ENCODE assay signal across 15 cellular contexts in the genomic region with DNA sequence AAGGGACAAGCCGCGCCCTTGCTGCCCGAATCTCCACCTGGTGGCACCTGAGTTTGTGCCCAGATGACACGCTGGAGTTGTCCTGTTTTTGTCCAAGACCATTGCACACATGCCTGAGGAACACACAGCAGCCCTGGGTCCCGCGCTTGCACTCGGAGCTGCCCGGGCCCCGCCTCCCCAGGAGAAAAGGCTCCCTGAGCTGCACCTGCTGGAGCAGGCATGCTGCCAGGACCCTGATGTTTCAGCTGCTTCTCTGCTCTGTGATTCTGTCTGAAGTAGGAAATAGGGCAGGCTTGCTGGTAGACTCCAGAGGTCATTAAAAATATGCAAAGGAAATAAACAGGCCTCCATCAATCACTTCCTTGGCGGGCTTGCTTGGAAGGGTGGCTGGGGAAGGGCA.
A peak's percentile ranks its signal among the peaks of the same experiment; 100 is the strongest.
DNase-seq lines count a peak whose midpoint lies in the region; ATAC-seq and TF ChIP-seq lines count a peak whose summit lies in the region.
"Had no signal": no experiment of that assay in that cellular context is flagged by ENCODE, and none has a peak within 500 bp of the region (broad histone marks: within the 10 kb centered on the region; RNA-seq: fewer than 3 reads in every experiment).

No MANE protein-coding gene starts in this region.

- H3K4me3 Mint-ChIP-seq in mesothelial cell of epicardium: no peak overlapping the region
- H3K4me3 Mint-ChIP-seq: activated T-helper 1 cell treated with anti-CD3 and anti-CD28 coated beads, Interleukin-12 subunit alpha, Interleukin-12 subunit beta, Interleukin-2, Interleukin-4 antibody, amounts not matched to agents 30 ng/mL and 10 ng/mL and 1 ng/mL, durations not matched to agents 14 hours and 24 hours and 36 hours; memory B cell; WTC11 had no signal

- H3K27ac Mint-ChIP-seq in mesothelial cell of epicardium: peak overlapping the region; percentile 57
- H3K27ac Mint-ChIP-seq: activated T-helper 1 cell treated with anti-CD3 and anti-CD28 coated beads, Interleukin-12 subunit alpha, Interleukin-12 subunit beta, Interleukin-2, Interleukin-4 antibody, amounts not matched to agents 30 ng/mL and 10 ng/mL and 1 ng/mL, durations not matched to agents 14 hours and 24 hours and 36 hours; memory B cell; WTC11 had no signal

- no peaks in the 10 kb centered on the region for H3K36me3 Mint-ChIP-seq in mesothelial cell of epicardium
- H3K36me3 Mint-ChIP-seq: memory B cell, WTC11 had no signal

- no peaks in the 10 kb centered on the region for H3K27me3 Mint-ChIP-seq in mesothelial cell of epicardium (ENCODE audit: low read depth)

- no peak overlapping the region for H3K4me3 ChIP-seq in BLaER1 treated with 17β-estradiol and CSF1 and Interleukin-3, amounts not matched to agents 10 nM and 100 nM
- H3K4me3 ChIP-seq: skin epidermis had no signal

- no peaks in the 10 kb centered on the region for H3K36me3 ChIP-seq in BLaER1 treated with 17β-estradiol and CSF1 and Interleukin-3, amounts not matched to agents 10 nM and 100 nM

- peaks cover 40 to 88% (median 72%) of the 10 kb centered on the region in 10 experiments for H3K4me1 ChIP-seq in BLaER1 treated with 17β-estradiol and CSF1 and Interleukin-3, amounts not matched to agents 10 nM and 100 nM

- H3K27me3 ChIP-seq in BLaER1 treated with 17β-estradiol and CSF1 and Interleukin-3, amounts not matched to agents 10 nM and 100 nM: no peaks in the 10 kb centered on the region

- no peak for ATAC-seq in HG02798 (IDR thresholded peaks at IDR 0.05; ENCODE audit: poor library complexity, unreplicated experiment)
- no peak for ATAC-seq in GM19351 (IDR thresholded peaks at IDR 0.05; ENCODE audit: unreplicated experiment)
- no peak for ATAC-seq in HG03039 (IDR thresholded peaks at IDR 0.05; ENCODE audit: unreplicated experiment)
- ATAC-seq: HCT116, WTC11 had no signal

- H3K4me1 Mint-ChIP-seq in mesothelial cell of epicardium: peaks cover 43% of the 10 kb centered on the region
- H3K4me1 Mint-ChIP-seq: memory B cell had no signal

- DNase-seq in NCI-H187 treated with DMSO at 0.1 percent for 48 hours (lab: John Stamatoyannopoulos, UW) (peak; percentile 90), SHP77 treated with DMSO at 0.1 percent for 48 hours (lab: John Stamatoyannopoulos, UW) (peak; percentile 72), mesothelial cell of epicardium (ENCODE audit: low spot score in 2 of 2, unreplicated experiment in 2 of 2) (no peak), glomerular visceral epithelial cell (ENCODE audit: extremely low spot score) (no peak)
- DNase-seq: glutamatergic neuron, SIG-M5 had no signal

- H3K9ac ChIP-seq in BLaER1 treated with 17β-estradiol and CSF1 and Interleukin-3, amounts not matched to agents 10 nM and 100 nM: no peak overlapping the region

- no peak for TF ChIP-seq CTCF in mesothelial cell of epicardium (IDR thresholded peaks at IDR 0.05; ENCODE audit: unreplicated experiment)

- peak overlapping the region; percentile 62 to 90 (median 79) for H3K4me2 ChIP-seq in BLaER1 treated with 17β-estradiol and CSF1 and Interleukin-3, amounts not matched to agents 10 nM and 100 nM

- H3K9me3 Mint-ChIP-seq in mesothelial cell of epicardium: no peaks in the 10 kb centered on the region
- H3K9me3 Mint-ChIP-seq: activated T-helper 1 cell treated with anti-CD3 and anti-CD28 coated beads, Interleukin-12 subunit alpha, Interleukin-12 subunit beta, Interleukin-2, Interleukin-4 antibody, amounts not matched to agents 30 ng/mL and 10 ng/mL and 1 ng/mL, durations not matched to agents 14 hours and 24 hours and 36 hours; memory B cell; WTC11 had no signal

- H4K20me1 ChIP-seq in BLaER1 treated with 17β-estradiol and CSF1 and Interleukin-3, amounts not matched to agents 10 nM and 100 nM: no peaks in the 10 kb centered on the region

- peak overlapping the region in 3 of 11 experiments; percentile 19 to 28 (median 25); a peak in 1 of 22 replicates for H3K27ac ChIP-seq in BLaER1 treated with 17β-estradiol and CSF1 and Interleukin-3, amounts not matched to agents 10 nM and 100 nM

- H3K9me3 ChIP-seq in BLaER1 treated with 17β-estradiol and CSF1 and Interleukin-3, amounts not matched to agents 10 nM and 100 nM (replicated peaks in 1 of 11): 0 out of 22 replicates have a peak, but pooled peaks cover 0 to 5% (median 0%) of the 10 kb centered on the region in 11 experiments

Comparison
In these comparisons a context has a peak if more than half of its experiments do, and no peak if none do; other contexts are left out.
1. DNase-seq: peak in NCI-H187 treated with DMSO at 0.1 percent for 48 hours (single experiment) and SHP77 treated with DMSO at 0.1 percent for 48 hours (single experiment); none in mesothelial cell of epicardium (0 of 2) and glomerular visceral epithelial cell (single experiment).